Comparison of ENCODE assay signal across 22 cellular contexts in genomic region chr1:186519981-186520380, GRCh38. TPM values are rescaled to one million over a fixed set of nuclear protein-coding genes. Genes with fewer than 3 reads are reported as not detected.
"Had no signal": no experiment of that assay in that cellular context is flagged by ENCODE, and none has a peak within 500 bp of the region (broad histone marks: within the 10 kb centered on the region; RNA-seq: fewer than 3 reads in every experiment).

No MANE protein-coding gene starts in this region.

- H2AFZ ChIP-seq: hepatocyte, neural progenitor cell had no signal

- H3K27me3 ChIP-seq: esophagus squamous epithelium, hepatocyte, neural progenitor cell, ovary, suprapubic skin had no signal

- H3K4me1 Mint-ChIP-seq: brain, endodermal cell, mesothelial cell of epicardium, neural progenitor cell had no signal

- DNase-seq: activated CD4-positive, alpha-beta T cell treated with anti-CD3 and anti-CD28 coated beads, Interleukin-2, amount 50 U/mL, for 4 hours; activated CD4-positive, CD25-positive, alpha-beta regulatory T cell treated with anti-CD3 and anti-CD28 coated beads, Interleukin-2, amount 50 U/mL, for 72 hours; activated effector memory CD4-positive, alpha-beta T cell treated with Interleukin-2 at 50 U/mL for 16 hours; activated T-cell treated with anti-CD3 and anti-CD28 coated beads, Interleukin-2, amount 50 U/mL, for 1 hour; amniotic stem cell; cerebellar nuclear complex; endodermal cell; esophagus squamous epithelium; ovary; stimulated activated CD4-positive, alpha-beta T cell treated with anti-CD3 and anti-CD28 coated beads, Interleukin-4, amount 100 ng/mL, for 1 hour; stimulated activated CD8-positive, alpha-beta memory T cell treated with anti-CD3 and anti-CD28 coated beads, Interleukin-4, amount 100 ng/mL, for 48 hours; stimulated activated naive CD8-positive, alpha-beta T cell treated with anti-CD3 and anti-CD28 coated beads, Interleukin-15, Interleukin-2, amounts not matched to agents 100 U/mL and 50 U/mL, for 24 hours had no signal

- H3K4me2 ChIP-seq: hepatocyte, neural progenitor cell had no signal

- H3K4me3 ChIP-seq: esophagus squamous epithelium, hepatocyte, neural progenitor cell, ovary, suprapubic skin had no signal

- H3K4me1 ChIP-seq: esophagus squamous epithelium, neural progenitor cell, suprapubic skin had no signal

- H3K27ac Mint-ChIP-seq: activated naive CD4-positive, alpha-beta T cell treated with anti-CD3 and anti-CD28 coated beads, Interleukin-2, amount 50 U/mL, for 72 hours; brain; endodermal cell; mesothelial cell of epicardium; neural progenitor cell; type B pancreatic cell had no signal

- H3K9me3 Mint-ChIP-seq: neural progenitor cell had no signal

- ATAC-seq: activated naive CD4-positive, alpha-beta T cell treated with anti-CD3 and anti-CD28 coated beads, Interleukin-2, amount 50 U/mL, for 72 hours; stimulated activated naive CD8-positive, alpha-beta T cell treated with anti-CD3 and anti-CD28 coated beads, Interleukin-15, Interleukin-2, amounts not matched to agents 100 U/mL and 50 U/mL, for 24 hours had no signal

- H3K9ac ChIP-seq: neural progenitor cell had no signal

- H3K36me3 ChIP-seq: esophagus squamous epithelium, neural progenitor cell, ovary, suprapubic skin had no signal

- H3K27me3 Mint-ChIP-seq: brain, type B pancreatic cell had no signal

- H3K27ac ChIP-seq: esophagus squamous epithelium, hepatocyte, neural progenitor cell, ovary, suprapubic skin had no signal

- H3K4me3 Mint-ChIP-seq: brain, endodermal cell, mesothelial cell of epicardium, neural progenitor cell, type B pancreatic cell had no signal

- H3K36me3 Mint-ChIP-seq: mesothelial cell of epicardium, neural progenitor cell, type B pancreatic cell had no signal

RNA-seq across cellular contexts. Expression of gene PDC, which starts 59.1 kb away (rescaled TPM):
- total RNA-seq: activated naive CD4-positive, alpha-beta T cell treated with anti-CD3 and anti-CD28 coated beads, Interleukin-2, amount 50 U/mL, for 72 hours; dermis microvascular lymphatic vessel endothelial cell; endodermal cell; esophagus squamous epithelium; hepatocyte; kidney epithelial cell; liver; mesothelial cell of epicardium; ovary; suprapubic skin had no signal
- polyA plus RNA-seq: hepatocyte, ovary had no signal
